8 cellular contexts compared by ENCODE assay signal in genomic region chr1:156499703-156500577, GRCh38. TPM values are rescaled to one million over a fixed set of nuclear protein-coding genes. Genes with fewer than 3 reads are reported as not detected.
DNase-seq lines count a peak whose midpoint lies in the region; ATAC-seq and TF ChIP-seq lines count a peak whose summit lies in the region.

No MANE protein-coding gene starts in this region.

- TF ChIP-seq CTCF in WERI-Rb-1 (IDR thresholded peaks at IDR 0.05; ENCODE audit: low read depth, low read length): no peak

- H3K4me3 ChIP-seq in WERI-Rb-1 (ENCODE audit: low read depth, low read length): peak overlapping the region; percentile 92
- peak overlapping the region; percentile 87 to 90 for H3K4me3 ChIP-seq in duodenal mucosa (ENCODE audit: low read depth in 1 of 2, low read length in 2 of 2)
- peak overlapping the region; percentile 86 to 96 (median 91) for H3K4me3 ChIP-seq in subcutaneous abdominal adipose tissue (ENCODE audit: low read depth in 1 of 5, low read length in 5 of 5)

- ATAC-seq in HG03135 (IDR thresholded peaks at IDR 0.05; ENCODE audit: unreplicated experiment): peak; percentile 2
- no peak for ATAC-seq in HG03108 (IDR thresholded peaks at IDR 0.05; ENCODE audit: unreplicated experiment)

- H3K27ac ChIP-seq in WERI-Rb-1 (peak overlapping the region; percentile 96), duodenal mucosa (ENCODE audit: low read depth, low read length) (peak overlapping the region; percentile 95), subcutaneous abdominal adipose tissue (ENCODE audit: low read depth, low read length) (peak overlapping the region; percentile 99)

- H3K9ac ChIP-seq in duodenal mucosa (ENCODE audit: low read depth in 1 of 2, low read length in 2 of 2) (peak overlapping the region; percentile 82 to 96), subcutaneous abdominal adipose tissue (ENCODE audit: low read length in 5 of 5) (peak overlapping the region; percentile 90 to 99 (median 95))

- DNase-seq in EH (ENCODE audit: low read depth): peak; percentile 40
- DNase-seq in WERI-Rb-1: peak; percentile 71
- peak; percentile 31 to 46 for DNase-seq in lung microvascular endothelial cell (ENCODE audit: low read depth in 2 of 2)
- no peak for DNase-seq in inferior parietal cortex (ENCODE audit: extremely low spot score)

- H3K27me3 ChIP-seq in WERI-Rb-1 (ENCODE audit: insufficient read depth, low read depth, severe bottlenecking) (no peaks in the 10 kb centered on the region), duodenal mucosa (ENCODE audit: control insufficient read depth in 1 of 2, insufficient read depth in 2 of 2, low read length in 2 of 2) (no peaks in the 10 kb centered on the region), subcutaneous abdominal adipose tissue (ENCODE audit: control insufficient read depth in 5 of 5, insufficient read depth in 4 of 5, low read length in 5 of 5) (no peaks in the 10 kb centered on the region)

- H3K9me3 ChIP-seq in WERI-Rb-1 (ENCODE audit: severe bottlenecking): no peaks in the 10 kb centered on the region
- H3K9me3 ChIP-seq in duodenal mucosa (ENCODE audit: control insufficient read depth in 1 of 2, low read length in 2 of 2): no peaks in the 10 kb centered on the region
- no peaks in the 10 kb centered on the region for H3K9me3 ChIP-seq in subcutaneous abdominal adipose tissue (ENCODE audit: control insufficient read depth in 5 of 5, low read length in 5 of 5)

- H3K36me3 ChIP-seq in WERI-Rb-1 (peaks cover 20% of the 10 kb centered on the region), duodenal mucosa (ENCODE audit: control insufficient read depth in 1 of 2, insufficient read depth in 2 of 2, low read length in 2 of 2) (peaks cover under 1 to 1% of the 10 kb centered on the region in 2 donors), subcutaneous abdominal adipose tissue (ENCODE audit: control insufficient read depth in 5 of 5, insufficient read depth in 5 of 5, low read length in 5 of 5) (peaks cover 0 to under 1% (median 0%) of the 10 kb centered on the region in 5 donors)

- H3K4me1 ChIP-seq in duodenal mucosa (ENCODE audit: control insufficient read depth in 1 of 2, insufficient read depth in 2 of 2, low read length in 2 of 2) (peaks cover 66 to 76% of the 10 kb centered on the region in 2 donors), subcutaneous abdominal adipose tissue (ENCODE audit: control insufficient read depth in 5 of 5, insufficient read depth in 5 of 5, low read length in 5 of 5) (peaks cover 49 to 88% (median 83%) of the 10 kb centered on the region in 5 donors)

RNA-seq across cellular contexts. Expression of gene MEF2D, which starts 0.6 kb away (rescaled TPM):
- 3.7 and 4.4 TPM in 2 replicates for total RNA-seq in lung microvascular endothelial cell
